ENCODE assay signal across 8 cellular contexts in the genomic region with DNA sequence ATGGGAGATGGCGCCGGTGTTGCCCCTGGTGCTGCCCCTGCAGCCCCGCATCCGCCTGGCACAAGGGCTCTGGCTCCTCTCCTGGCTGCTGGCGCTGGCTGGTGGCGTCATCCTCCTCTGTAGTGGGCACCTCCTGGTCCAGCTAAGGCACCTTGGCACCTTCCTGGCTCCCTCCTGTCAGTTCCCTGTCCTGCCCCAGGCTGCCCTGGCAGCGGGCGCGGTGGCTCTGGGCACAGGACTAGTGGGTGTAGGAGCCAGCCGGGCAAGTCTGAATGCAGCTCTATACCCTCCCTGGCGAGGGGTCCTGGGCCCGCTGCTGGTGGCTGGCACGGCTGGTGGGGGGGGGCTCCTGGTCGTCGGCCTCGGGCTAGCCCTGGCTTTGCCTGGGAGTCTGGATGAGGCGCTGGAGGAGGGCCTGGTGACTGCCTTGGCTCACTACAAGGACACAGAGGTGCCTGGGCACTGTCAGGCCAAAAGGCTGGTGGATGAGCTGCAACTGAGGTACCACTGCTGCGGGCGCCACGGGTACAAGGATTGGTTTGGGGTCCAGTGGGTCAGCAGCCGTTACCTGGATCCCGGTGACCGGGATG. TPM values are rescaled to one million over a fixed set of nuclear protein-coding genes. Genes with fewer than 3 reads are reported as not detected.
DNase-seq lines count a peak whose midpoint lies in the region; ATAC-seq, FAIRE-seq and TF ChIP-seq lines count a peak whose summit lies in the region.

No MANE protein-coding gene starts in this region.

- peak overlapping the region; percentile 82 for H3K4me3 ChIP-seq in psoas muscle

- DNase-seq in GM12891 (ENCODE audit: insufficient read length, low spot score) = no peak
- peak; percentile 41 for DNase-seq in glutamatergic neuron
- DNase-seq in psoas muscle = no peak
- DNase-seq in NCI-H1092 (lab: John Stamatoyannopoulos, UW) = no peak
- no peak for DNase-seq in Kasumi-1 (lab: John Stamatoyannopoulos, UW)
- DNase-seq in cerebellar nuclear complex (lab: John Stamatoyannopoulos, UW) = no peak

- H3K36me3 Mint-ChIP-seq in glutamatergic neuron (ENCODE audit: unreplicated experiment) = no peaks in the 10 kb centered on the region

- FAIRE-seq in GM12891 (lab: Jason Lieb, UNC) = no peak

- 39 to 52% (median 41%) methylated on average over 22 to 23 of the region's 23 CpGs for WGBS in psoas muscle, 3 donors

- H3K27me3 Mint-ChIP-seq in glutamatergic neuron (ENCODE audit: unreplicated experiment) = peaks cover 7% of the 10 kb centered on the region

- no peak overlapping the region for H3K27ac Mint-ChIP-seq in glutamatergic neuron (ENCODE audit: unreplicated experiment)

- H3K9me3 ChIP-seq in psoas muscle = no peaks in the 10 kb centered on the region

- no peak overlapping the region for H3K4me3 Mint-ChIP-seq in glutamatergic neuron (ENCODE audit: unreplicated experiment)

- no peak for TF ChIP-seq POLR2A in GM12891 (IDR thresholded peaks at IDR 0.05; ENCODE audit: low read depth, low read length)

- peaks cover 5% of the 10 kb centered on the region for H3K9me3 Mint-ChIP-seq in glutamatergic neuron (ENCODE audit: unreplicated experiment)

- H3K4me1 ChIP-seq in psoas muscle = peaks cover 12% of the 10 kb centered on the region

- TF ChIP-seq CTCF in glutamatergic neuron (IDR thresholded peaks at IDR 0.05; ENCODE audit: partially characterized antibody, unreplicated experiment) (no peak), psoas muscle (IDR thresholded peaks at IDR 0.05) (no peak)

- no peaks in the 10 kb centered on the region for H3K27me3 ChIP-seq in psoas muscle (ENCODE audit: insufficient read depth in 3 of 3, low read length in 2 of 3)

- intact Hi-C loops in psoas muscle (cut with DNase I) = loop anchor here in 1 of 2 donors (5.0 kb wide), 1 partner anchor 39 kb away; a partner anchor contains a TSS

- ATAC-seq in SK-N-SH treated with all-trans-retinoic acid at 6 μM for 48 hours = peak; percentile 41
- peak in 2 of 4 donors; percentile 20 to 22 for ATAC-seq in psoas muscle
- ATAC-seq in GM18502 (IDR thresholded peaks at IDR 0.05; ENCODE audit: poor library complexity, unreplicated experiment) = no peak

- peaks cover 0 to 50% of the 10 kb centered on the region in 2 donors for H3K36me3 ChIP-seq in psoas muscle (ENCODE audit: insufficient read depth in 1 of 2, low read depth in 1 of 2)

- peak overlapping the region; percentile 94 for H3K27ac ChIP-seq in psoas muscle

- peaks cover 4% of the 10 kb centered on the region for H3K4me1 Mint-ChIP-seq in glutamatergic neuron (ENCODE audit: low read depth, unreplicated experiment)

TF ChIP-seq in GM12891, 5 proteins besides CTCF, POLR2A, EP300 and RAD21:
- TF ChIP-seq POLR2AphosphoS5 (IDR thresholded peaks at IDR 0.05; ENCODE audit: low read depth, low read length) = 0 out of 2 replicates have a peak, but pooled peaks have one; percentile 34
- TF ChIP-seq SPI1 (IDR thresholded peaks at IDR 0.05; ENCODE audit: low read depth, low read length) = no peak

TF ChIP-seq in SK-N-SH treated with all-trans-retinoic acid at 6 μM for 48 hours, 23 proteins besides CTCF, POLR2A, EP300 and RAD21:
- TF ChIP-seq CSDC2 (CRISPR knock-in tag; IDR thresholded peaks at IDR 0.05) = no peak
- TF ChIP-seq ZNF70 (CRISPR knock-in tag; IDR thresholded peaks at IDR 0.05) = no peak
- TF ChIP-seq ARNTL (CRISPR knock-in tag; IDR thresholded peaks at IDR 0.05; ENCODE audit: borderline replicate concordance, low read depth) = no peak
- no peak for TF ChIP-seq ZFP3 (CRISPR knock-in tag; IDR thresholded peaks at IDR 0.05)
- TF ChIP-seq, protein P1, sequence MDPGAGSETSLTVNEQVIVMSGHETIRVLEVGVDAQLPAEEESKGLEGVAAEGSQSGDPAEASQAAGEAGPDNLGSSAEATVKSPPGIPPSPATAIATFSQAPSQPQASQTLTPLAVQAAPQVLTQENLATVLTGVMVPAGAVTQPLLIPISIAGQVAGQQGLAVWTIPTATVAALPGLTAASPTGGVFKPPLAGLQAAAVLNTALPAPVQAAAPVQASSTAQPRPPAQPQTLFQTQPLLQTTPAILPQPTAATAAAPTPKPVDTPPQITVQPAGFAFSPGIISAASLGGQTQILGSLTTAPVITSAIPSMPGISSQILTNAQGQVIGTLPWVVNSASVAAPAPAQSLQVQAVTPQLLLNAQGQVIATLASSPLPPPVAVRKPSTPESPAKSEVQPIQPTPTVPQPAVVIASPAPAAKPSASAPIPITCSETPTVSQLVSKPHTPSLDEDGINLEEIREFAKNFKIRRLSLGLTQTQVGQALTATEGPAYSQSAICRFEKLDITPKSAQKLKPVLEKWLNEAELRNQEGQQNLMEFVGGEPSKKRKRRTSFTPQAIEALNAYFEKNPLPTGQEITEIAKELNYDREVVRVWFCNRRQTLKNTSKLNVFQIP (CRISPR knock-in tag; IDR thresholded peaks at IDR 0.05; ENCODE audit: borderline replicate concordance, low read depth) = no peak
- no peak for TF ChIP-seq OSR1 (CRISPR knock-in tag; IDR thresholded peaks at IDR 0.05)
- no peak for TF ChIP-seq ZFP30 (CRISPR knock-in tag; IDR thresholded peaks at IDR 0.05)
- no peak for TF ChIP-seq ZNF8 (CRISPR knock-in tag; IDR thresholded peaks at IDR 0.05)
- TF ChIP-seq, protein P2, sequence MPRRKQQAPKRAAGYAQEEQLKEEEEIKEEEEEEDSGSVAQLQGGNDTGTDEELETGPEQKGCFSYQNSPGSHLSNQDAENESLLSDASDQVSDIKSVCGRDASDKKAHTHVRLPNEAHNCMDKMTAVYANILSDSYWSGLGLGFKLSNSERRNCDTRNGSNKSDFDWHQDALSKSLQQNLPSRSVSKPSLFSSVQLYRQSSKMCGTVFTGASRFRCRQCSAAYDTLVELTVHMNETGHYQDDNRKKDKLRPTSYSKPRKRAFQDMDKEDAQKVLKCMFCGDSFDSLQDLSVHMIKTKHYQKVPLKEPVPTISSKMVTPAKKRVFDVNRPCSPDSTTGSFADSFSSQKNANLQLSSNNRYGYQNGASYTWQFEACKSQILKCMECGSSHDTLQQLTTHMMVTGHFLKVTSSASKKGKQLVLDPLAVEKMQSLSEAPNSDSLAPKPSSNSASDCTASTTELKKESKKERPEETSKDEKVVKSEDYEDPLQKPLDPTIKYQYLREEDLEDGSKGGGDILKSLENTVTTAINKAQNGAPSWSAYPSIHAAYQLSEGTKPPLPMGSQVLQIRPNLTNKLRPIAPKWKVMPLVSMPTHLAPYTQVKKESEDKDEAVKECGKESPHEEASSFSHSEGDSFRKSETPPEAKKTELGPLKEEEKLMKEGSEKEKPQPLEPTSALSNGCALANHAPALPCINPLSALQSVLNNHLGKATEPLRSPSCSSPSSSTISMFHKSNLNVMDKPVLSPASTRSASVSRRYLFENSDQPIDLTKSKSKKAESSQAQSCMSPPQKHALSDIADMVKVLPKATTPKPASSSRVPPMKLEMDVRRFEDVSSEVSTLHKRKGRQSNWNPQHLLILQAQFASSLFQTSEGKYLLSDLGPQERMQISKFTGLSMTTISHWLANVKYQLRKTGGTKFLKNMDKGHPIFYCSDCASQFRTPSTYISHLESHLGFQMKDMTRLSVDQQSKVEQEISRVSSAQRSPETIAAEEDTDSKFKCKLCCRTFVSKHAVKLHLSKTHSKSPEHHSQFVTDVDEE (CRISPR knock-in tag; IDR thresholded peaks at IDR 0.05) = no peak
- TF ChIP-seq TCF4 (CRISPR knock-in tag; IDR thresholded peaks at IDR 0.05; ENCODE audit: borderline replicate concordance) = no peak
- no peak for TF ChIP-seq ESRRG (CRISPR knock-in tag; IDR thresholded peaks at IDR 0.05)
- TF ChIP-seq, protein P3, sequence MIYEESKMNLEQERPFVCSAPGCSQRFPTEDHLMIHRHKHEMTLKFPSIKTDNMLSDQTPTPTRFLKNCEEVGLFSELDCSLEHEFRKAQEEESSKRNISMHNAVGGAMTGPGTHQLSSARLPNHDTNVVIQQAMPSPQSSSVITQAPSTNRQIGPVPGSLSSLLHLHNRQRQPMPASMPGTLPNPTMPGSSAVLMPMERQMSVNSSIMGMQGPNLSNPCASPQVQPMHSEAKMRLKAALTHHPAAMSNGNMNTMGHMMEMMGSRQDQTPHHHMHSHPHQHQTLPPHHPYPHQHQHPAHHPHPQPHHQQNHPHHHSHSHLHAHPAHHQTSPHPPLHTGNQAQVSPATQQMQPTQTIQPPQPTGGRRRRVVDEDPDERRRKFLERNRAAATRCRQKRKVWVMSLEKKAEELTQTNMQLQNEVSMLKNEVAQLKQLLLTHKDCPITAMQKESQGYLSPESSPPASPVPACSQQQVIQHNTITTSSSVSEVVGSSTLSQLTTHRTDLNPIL (CRISPR knock-in tag; IDR thresholded peaks at IDR 0.05; ENCODE audit: low read depth) = no peak
- TF ChIP-seq ZC3H10 (CRISPR knock-in tag; IDR thresholded peaks at IDR 0.05) = no peak
- no peak for TF ChIP-seq TOX (CRISPR knock-in tag; IDR thresholded peaks at IDR 0.05; ENCODE audit: borderline replicate concordance)
- no peak for TF ChIP-seq BACH2 (CRISPR knock-in tag; IDR thresholded peaks at IDR 0.05; ENCODE audit: borderline replicate concordance)

RNA-seq across cellular contexts. Expression of a gene that starts 0.3 kb away (rescaled TPM):
- 1.5 TPM for polyA plus RNA-seq in GM12891 (2012; ENCODE audit: low read depth, missing spikeins)
- 1.3 TPM for total RNA-seq in glutamatergic neuron (ENCODE audit: unreplicated experiment)
- 1 to 10 TPM; 2.0 to 4.4 (median 3.1) TPM for total RNA-seq in psoas muscle
- polyA plus RNA-seq in psoas muscle = 1 to 10 TPM; 3.7 to 5.5 (median 4.7) TPM

RNA-seq across cellular contexts. Expression of a gene that starts 0.8 kb away (rescaled TPM):
- polyA plus RNA-seq in GM12891 (2012; ENCODE audit: low read depth, missing spikeins) = 38.5 TPM
- total RNA-seq in glutamatergic neuron (ENCODE audit: unreplicated experiment) (26.7 TPM), psoas muscle (10 to 100 TPM; 14.1 to 19.5 (median 16.9) TPM)
- polyA plus RNA-seq in psoas muscle = 10 to 100 TPM in 2 of 3 donors, 1 to 10 TPM in 1; 7.4 to 11.3 (median 11.1) TPM

RNA-seq across cellular contexts. Expression of a gene that starts 8.4 kb away (rescaled TPM):
- 31.9 TPM for polyA plus RNA-seq in GM12891 (2012; ENCODE audit: low read depth, missing spikeins)
- total RNA-seq in glutamatergic neuron (ENCODE audit: unreplicated experiment) = 71.6 TPM
- 10 to 100 TPM in 3 of 4 donors, 1 to 10 TPM in 1; 7.4 to 11.8 (median 11.0) TPM for total RNA-seq in psoas muscle
- 10 to 100 TPM; 11.7 to 37.6 (median 20.0) TPM for polyA plus RNA-seq in psoas muscle

RNA-seq across cellular contexts. Expression of a gene that starts 11.7 kb away (rescaled TPM):
- 89.2 TPM for polyA plus RNA-seq in GM12891 (2012; ENCODE audit: low read depth, missing spikeins)
- total RNA-seq in glutamatergic neuron (ENCODE audit: unreplicated experiment) (172 TPM), psoas muscle (10 to 100 TPM; 20.0 to 32.5 (median 28.6) TPM)
- polyA plus RNA-seq in psoas muscle = 10 to 100 TPM; 18.4 to 27.1 (median 26.9) TPM

RNA-seq across cellular contexts. Expression of a gene that starts 22.0 kb away (rescaled TPM):
- 13.0 TPM for polyA plus RNA-seq in GM12891 (2012; ENCODE audit: low read depth, missing spikeins)
- total RNA-seq in glutamatergic neuron (ENCODE audit: unreplicated experiment) (29.7 TPM), psoas muscle (10 to 100 TPM; 14.3 to 23.7 (median 19.6) TPM)
- polyA plus RNA-seq in psoas muscle = 10 to 100 TPM; 12.1 to 15.5 (median 12.7) TPM
